11 cellular contexts compared by ENCODE assay signal in the genomic region with DNA sequence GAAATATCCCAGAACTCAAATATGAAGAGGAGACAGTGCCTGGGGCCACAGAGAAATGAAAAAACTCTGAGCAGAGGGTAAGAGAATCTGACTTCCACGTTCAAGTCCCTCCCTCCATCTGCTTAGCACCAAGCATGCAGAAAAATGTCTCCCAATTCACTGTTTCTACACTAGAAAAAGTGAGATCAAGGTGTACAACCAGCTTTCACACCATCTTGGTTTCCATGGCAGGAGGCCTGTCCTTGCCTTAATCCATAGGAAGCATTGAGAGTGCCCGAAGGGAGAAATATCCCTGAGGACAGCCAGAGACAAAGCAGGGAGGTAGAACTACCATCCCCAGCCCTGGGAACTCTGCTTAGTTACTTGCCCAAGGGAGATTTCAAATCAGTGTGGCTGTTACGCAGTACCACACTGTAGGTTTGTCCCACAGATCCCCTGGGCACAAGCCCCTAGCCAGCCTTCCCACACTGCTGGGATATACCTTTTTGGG.
A peak's percentile ranks its signal among the peaks of the same experiment; 100 is the strongest.
DNase-seq lines count a peak whose midpoint lies in the region; ATAC-seq and TF ChIP-seq lines count a peak whose summit lies in the region.
"Had no signal": no experiment of that assay in that cellular context is flagged by ENCODE, and none has a peak within 500 bp of the region (broad histone marks: within the 10 kb centered on the region; RNA-seq: fewer than 3 reads in every experiment).

No MANE protein-coding gene starts in this region.

- no peak for DNase-seq in activated T-cell treated with anti-CD3 and anti-CD28 coated beads, Interleukin-2, amount 50 U/mL, for 24 hours
- no peak for DNase-seq in activated T-cell treated with anti-CD3 and anti-CD28 coated beads, Interleukin-2, amount 50 U/mL, for 48 hours
- peak; percentile 72 for DNase-seq in esophagus muscularis mucosa (ENCODE audit: extremely low spot score)
- no peak for DNase-seq in stomach
- DNase-seq: activated gamma-delta T cell treated with Interleukin-2 at 50 U/mL for 16 hours, gastrocnemius medialis, NCI-H345 had no signal

- no peaks in the 10 kb centered on the region for H3K27me3 Mint-ChIP-seq in activated T-cell treated with anti-CD3 and anti-CD28 coated beads, Interleukin-2, amount 50 U/mL, for 24 hours

- peak overlapping the region; percentile 72 for H3K4me3 Mint-ChIP-seq in activated T-cell treated with anti-CD3 and anti-CD28 coated beads, Interleukin-2, amount 50 U/mL, for 24 hours

- H3K27ac Mint-ChIP-seq in activated T-cell treated with anti-CD3 and anti-CD28 coated beads, Interleukin-2, amount 50 U/mL, for 24 hours, result peak overlapping the region; percentile 89

- WGBS in esophagus muscularis mucosa, result 80% methylated on average over 3 of the region's 3 CpGs
- 77 to 90% (median 88%) methylated on average over 3 of the region's 3 CpGs for WGBS in stomach, 5 donors

- H3K36me3 ChIP-seq in OCI-LY3 (replicated peaks; ENCODE audit: low read depth, low read length) (no peaks in the 10 kb centered on the region), esophagus muscularis mucosa (no peaks in the 10 kb centered on the region), stomach (no peaks in the 10 kb centered on the region)
- H3K36me3 ChIP-seq: gastrocnemius medialis had no signal

- intact Hi-C loops in esophagus muscularis mucosa (cut with DNase I), result no loop called here
- intact Hi-C loops in stomach (cut with DNase I; ENCODE audit: low total_unique reads), result no loop called here

- peak overlapping the region; percentile 91 for H3K4me2 ChIP-seq in OCI-LY3 (ENCODE audit: low read length)

- TF ChIP-seq CTCF in OCI-LY3 (IDR thresholded peaks at IDR 0.05; ENCODE audit: low read depth, low read length) (no peak), esophagus muscularis mucosa (IDR thresholded peaks at IDR 0.05) (no peak), stomach (IDR thresholded peaks at IDR 0.05) (no peak)

- H3K27ac ChIP-seq in OCI-LY3 (ENCODE audit: low read length) (peak overlapping the region; percentile 55), esophagus muscularis mucosa (replicated peaks in 1 of 4) (no peak overlapping the region), stomach (peak overlapping the region in 3 of 5 donors; percentile 4 to 65 (median 38))
- H3K27ac ChIP-seq: gastrocnemius medialis had no signal

- ATAC-seq in HG03025 (IDR thresholded peaks at IDR 0.05; ENCODE audit: low FRiP score, unreplicated experiment) (no peak), HG02885 (IDR thresholded peaks at IDR 0.05; ENCODE audit: poor library complexity, unreplicated experiment) (no peak), GM18511 (IDR thresholded peaks at IDR 0.05; ENCODE audit: unreplicated experiment) (no peak)
- ATAC-seq: gastrocnemius medialis had no signal

- peak overlapping the region; percentile 62 for H3K9ac ChIP-seq in OCI-LY3 (ENCODE audit: low read length)

- peak overlapping the region; percentile 99 for H2AFZ ChIP-seq in OCI-LY3 (ENCODE audit: low read depth, low read length)

- H3K79me2 ChIP-seq in OCI-LY3 (ENCODE audit: low read length), result no peaks in the 10 kb centered on the region

- H3K9me3 ChIP-seq in OCI-LY3 (ENCODE audit: insufficient read depth, low read length), result no peaks in the 10 kb centered on the region
- H3K9me3 ChIP-seq in esophagus muscularis mucosa, result no peaks in the 10 kb centered on the region
- H3K9me3 ChIP-seq in stomach, result no peaks in the 10 kb centered on the region
- H3K9me3 ChIP-seq: gastrocnemius medialis had no signal

- H3K27me3 ChIP-seq in OCI-LY3 (ENCODE audit: low read depth, low read length) (no peaks in the 10 kb centered on the region), esophagus muscularis mucosa (peaks cover 0 to 4% (median 0%) of the 10 kb centered on the region in 4 donors), stomach (no peaks in the 10 kb centered on the region)
- H3K27me3 ChIP-seq: gastrocnemius medialis had no signal

- H3K9me3 Mint-ChIP-seq in activated T-cell treated with anti-CD3 and anti-CD28 coated beads, Interleukin-2, amount 50 U/mL, for 24 hours, result no peaks in the 10 kb centered on the region

- H4K20me1 ChIP-seq in OCI-LY3 (ENCODE audit: insufficient read depth, low read length), result no peaks in the 10 kb centered on the region

- H3K36me3 Mint-ChIP-seq in activated T-cell treated with anti-CD3 and anti-CD28 coated beads, Interleukin-2, amount 50 U/mL, for 24 hours (ENCODE audit: low read depth), result peaks cover 43% of the 10 kb centered on the region

- peaks cover 66% of the 10 kb centered on the region for H3K4me1 Mint-ChIP-seq in activated T-cell treated with anti-CD3 and anti-CD28 coated beads, Interleukin-2, amount 50 U/mL, for 24 hours (ENCODE audit: low read depth)

- no peak for TF ChIP-seq EP300 in esophagus muscularis mucosa (IDR thresholded peaks at IDR 0.05)
- TF ChIP-seq EP300 in stomach (IDR thresholded peaks at IDR 0.05), result no peak

- no peak for TF ChIP-seq POLR2A in esophagus muscularis mucosa (IDR thresholded peaks at IDR 0.05; ENCODE audit: low read depth)
- TF ChIP-seq POLR2A in stomach (IDR thresholded peaks at IDR 0.05), result no peak

- H3K4me1 ChIP-seq in OCI-LY3 (ENCODE audit: low read length), result peaks cover 14% of the 10 kb centered on the region
- H3K4me1 ChIP-seq in esophagus muscularis mucosa, result no peaks in the 10 kb centered on the region
- no peaks in the 10 kb centered on the region for H3K4me1 ChIP-seq in stomach
- H3K4me1 ChIP-seq: gastrocnemius medialis had no signal

- H3K4me3 ChIP-seq in OCI-LY3 (ENCODE audit: low read length) (peak overlapping the region; percentile 68), esophagus muscularis mucosa (no peak overlapping the region), stomach (no peak overlapping the region)
- H3K4me3 ChIP-seq: gastrocnemius medialis had no signal

Comparison
In these comparisons a context has a peak if more than half of its experiments do, and no peak if none do; other contexts are left out.
1. H3K27ac ChIP-seq: peak in OCI-LY3 (single experiment) and stomach (3 of 5); none in esophagus muscularis mucosa (0 of 4).